ENCODE assay signal across 20 cellular contexts in the genomic region with DNA sequence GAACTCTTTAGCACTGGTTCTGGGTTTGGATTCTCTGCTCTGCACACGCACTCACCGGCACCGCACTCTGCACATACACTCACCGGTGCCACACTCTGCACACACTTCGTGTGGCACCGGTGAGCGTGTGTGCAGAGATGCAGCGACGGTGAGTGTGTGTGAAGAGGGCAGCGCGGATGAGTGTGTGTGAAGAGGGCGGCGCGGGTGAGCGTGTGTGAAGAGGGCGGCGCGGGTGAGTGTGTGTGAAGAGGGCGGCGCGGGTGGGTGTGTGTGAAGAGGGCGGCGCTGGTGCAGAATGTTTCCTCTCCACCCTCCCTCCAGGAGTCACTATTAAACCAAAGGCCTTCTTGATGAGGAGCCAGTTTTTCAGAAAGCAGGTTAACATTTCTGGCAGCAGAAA. TPM values are rescaled to one million over a fixed set of nuclear protein-coding genes. Genes with fewer than 3 reads are reported as not detected.
"Had no signal": no experiment of that assay in that cellular context is flagged by ENCODE, and none has a peak within 500 bp of the region (broad histone marks: within the 10 kb centered on the region; RNA-seq: fewer than 3 reads in every experiment).

No MANE protein-coding gene starts in this region.

- DNase-seq: cerebellar nuclear complex; effector memory CD8-positive, alpha-beta T cell; gastrocnemius medialis; glutamatergic neuron; immature natural killer cell; left lung; mesendoderm; naive thymus-derived CD4-positive, alpha-beta T cell; nephron progenitor cell; psoas muscle; retina; stimulated activated CD4-positive, alpha-beta T cell treated with anti-CD3 and anti-CD28 coated beads, Interleukin-2, amount 100 ng/mL, for 24 hours; testis had no signal

- H3K27ac ChIP-seq: epithelial cell of prostate, esophagus muscularis mucosa, gastrocnemius medialis, left lung, neutrophil, psoas muscle, testis, tibial nerve had no signal

- H3K9me3 Mint-ChIP-seq: dendritic cell treated with granulocyte-macrophage colony-stimulating factor and Interleukin-4, amounts not matched to agents 40 ng/mL and 50 ng/mL, for 4 days; effector memory CD8-positive, alpha-beta T cell; immature natural killer cell; naive thymus-derived CD4-positive, alpha-beta T cell; nephron progenitor cell; stimulated activated naive CD8-positive, alpha-beta T cell treated with anti-CD3 and anti-CD28 coated beads, Interleukin-15, Interleukin-2, amounts not matched to agents 100 ng/mL and 50 ng/mL, for 24 hours had no signal

- H3K4me3 ChIP-seq: esophagus muscularis mucosa, gastrocnemius medialis, left lung, psoas muscle, testis, tibial nerve had no signal

- H3K27me3 Mint-ChIP-seq: dendritic cell treated with granulocyte-macrophage colony-stimulating factor and Interleukin-4, amounts not matched to agents 40 ng/mL and 50 ng/mL, for 4 days; effector memory CD8-positive, alpha-beta T cell; naive thymus-derived CD4-positive, alpha-beta T cell; stimulated activated naive CD8-positive, alpha-beta T cell treated with anti-CD3 and anti-CD28 coated beads, Interleukin-15, Interleukin-2, amounts not matched to agents 100 ng/mL and 50 ng/mL, for 24 hours had no signal

- H3K27me3 ChIP-seq: esophagus muscularis mucosa, gastrocnemius medialis, left lung, neutrophil, testis, tibial nerve had no signal

- H3K9me3 ChIP-seq: esophagus muscularis mucosa, gastrocnemius medialis, left lung, neutrophil, psoas muscle, testis, tibial nerve had no signal

- H3K4me1 ChIP-seq: left lung, testis had no signal

- H3K27ac Mint-ChIP-seq: dendritic cell treated with granulocyte-macrophage colony-stimulating factor and Interleukin-4, amounts not matched to agents 40 ng/mL and 50 ng/mL, for 4 days; effector memory CD8-positive, alpha-beta T cell; immature natural killer cell; stimulated activated naive CD8-positive, alpha-beta T cell treated with anti-CD3 and anti-CD28 coated beads, Interleukin-15, Interleukin-2, amounts not matched to agents 100 ng/mL and 50 ng/mL, for 24 hours had no signal

- H3K4me3 Mint-ChIP-seq: dendritic cell treated with granulocyte-macrophage colony-stimulating factor and Interleukin-4, amounts not matched to agents 40 ng/mL and 50 ng/mL, for 4 days; effector memory CD8-positive, alpha-beta T cell; immature natural killer cell; nephron progenitor cell; stimulated activated naive CD8-positive, alpha-beta T cell treated with anti-CD3 and anti-CD28 coated beads, Interleukin-15, Interleukin-2, amounts not matched to agents 100 ng/mL and 50 ng/mL, for 24 hours had no signal

- ATAC-seq: effector memory CD8-positive, alpha-beta T cell; gastrocnemius medialis; left lung; naive thymus-derived CD4-positive, alpha-beta T cell; psoas muscle; sciatic nerve had no signal

RNA-seq across cellular contexts. Expression of a gene that starts 49.2 kb away (rescaled TPM):
- polyA plus RNA-seq: naive thymus-derived CD4-positive, alpha-beta T cell had no signal
